Comparison of ENCODE assay signal across 8 cellular contexts in the genomic region with DNA sequence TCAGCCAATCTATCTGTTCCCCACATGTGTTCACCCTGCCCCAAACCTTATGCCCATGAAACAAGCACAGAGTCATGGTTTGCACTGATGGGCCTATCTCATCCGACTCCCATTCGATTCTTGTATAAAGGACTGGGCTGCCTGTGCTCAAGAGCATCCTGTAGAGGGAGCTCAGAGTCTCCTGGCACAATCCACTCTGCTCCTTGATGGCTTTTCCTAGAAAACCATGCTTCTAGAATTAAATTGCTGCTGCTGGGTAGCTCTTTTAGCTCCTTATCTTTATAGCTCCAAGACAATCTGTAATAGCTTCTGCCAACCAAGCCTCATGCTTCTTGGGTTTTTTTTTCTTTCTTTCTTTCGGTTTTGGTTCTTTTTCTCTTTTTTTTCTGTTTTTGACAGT. TPM values are rescaled to one million over a fixed set of nuclear protein-coding genes. Genes with fewer than 3 reads are reported as not detected.
DNase-seq lines count a peak whose midpoint lies in the region; ATAC-seq and TF ChIP-seq lines count a peak whose summit lies in the region.

No MANE protein-coding gene starts in this region.

- H3K4me1 Mint-ChIP-seq in nephron, result peaks cover 6% of the 10 kb centered on the region
- H3K4me1 Mint-ChIP-seq in natural killer cell treated with Interleukin-12 subunit alpha and Interleukin-12 subunit beta and Interleukin-15 and Interleukin-18, amount 100 ng/mL, for 72 hours (ENCODE audit: low read depth in 2 of 2), result peaks cover 7 to 9% of the 10 kb centered on the region in 2 donors
- peaks cover 9 to 10% of the 10 kb centered on the region in 2 donors for H3K4me1 Mint-ChIP-seq in stimulated activated naive B cell treated with anti-CD40 and anti-IgM and Interleukin-4, amounts not matched to agents 10 μg/mL and 1 μg/mL and 100 μg/mL, for 72 hours

- DNase-seq in GM03348 (ENCODE audit: low spot score) (peak; percentile 14), NB4 (ENCODE audit: low read depth) (peak; percentile 50), brain microvascular endothelial cell (no peak)
- no peak for DNase-seq in activated CD4-positive, alpha-beta T cell treated with anti-CD3 and anti-CD28 coated beads for 1 hour
- no peak for DNase-seq in natural killer cell treated with Interleukin-12 subunit alpha and Interleukin-12 subunit beta and Interleukin-15 and Interleukin-18, amount 100 ng/mL, for 72 hours (ENCODE audit: low spot score)
- no peak for DNase-seq in stimulated activated naive B cell treated with anti-CD40 and anti-IgM and Interleukin-4, amounts not matched to agents 10 μg/mL and 1 μg/mL and 100 μg/mL, for 72 hours

- peaks cover 30% of the 10 kb centered on the region for H3K36me3 Mint-ChIP-seq in nephron (ENCODE audit: low read depth)
- H3K36me3 Mint-ChIP-seq in natural killer cell treated with Interleukin-12 subunit alpha and Interleukin-12 subunit beta and Interleukin-15 and Interleukin-18, amount 100 ng/mL, for 72 hours, result peaks cover 15% of the 10 kb centered on the region
- H3K36me3 Mint-ChIP-seq in stimulated activated naive B cell treated with anti-CD40 and anti-IgM and Interleukin-4, amounts not matched to agents 10 μg/mL and 1 μg/mL and 100 μg/mL, for 72 hours, result peaks cover 23 to 44% of the 10 kb centered on the region in 2 donors

- H3K36me3 ChIP-seq in brain microvascular endothelial cell (replicated peaks), result peaks cover 7% of the 10 kb centered on the region

- no peaks in the 10 kb centered on the region for H3K27me3 ChIP-seq in brain microvascular endothelial cell (replicated peaks)

- no peaks in the 10 kb centered on the region for H3K27me3 Mint-ChIP-seq in nephron (ENCODE audit: low read depth)
- no peaks in the 10 kb centered on the region for H3K27me3 Mint-ChIP-seq in natural killer cell treated with Interleukin-12 subunit alpha and Interleukin-12 subunit beta and Interleukin-15 and Interleukin-18, amount 100 ng/mL, for 72 hours
- H3K27me3 Mint-ChIP-seq in stimulated activated naive B cell treated with anti-CD40 and anti-IgM and Interleukin-4, amounts not matched to agents 10 μg/mL and 1 μg/mL and 100 μg/mL, for 72 hours, result no peaks in the 10 kb centered on the region

- no peak overlapping the region for H3K27ac ChIP-seq in brain microvascular endothelial cell

- no peak for TF ChIP-seq POLR2A in NB4 (IDR thresholded peaks at IDR 0.05; ENCODE audit: extremely low read depth, insufficient read length)

- TF ChIP-seq CTCF in NB4 (IDR thresholded peaks at IDR 0.05; ENCODE audit: low read depth, low read length) (peak; percentile 75), brain microvascular endothelial cell (IDR thresholded peaks at IDR 0.05; ENCODE audit: low read depth, low read length, missing control alignments) (peak; percentile 82), nephron (IDR thresholded peaks at IDR 0.05; ENCODE audit: unreplicated experiment in 3 of 3) (peak; percentile 20 to 44 (median 24))

- H3K4me3 ChIP-seq in NB4 (ENCODE audit: low read depth, low read length) (no peak overlapping the region), brain microvascular endothelial cell (ENCODE audit: low read depth, low read length) (no peak overlapping the region)

- no peak overlapping the region for H3K4me3 Mint-ChIP-seq in nephron
- no peak overlapping the region for H3K4me3 Mint-ChIP-seq in natural killer cell treated with Interleukin-12 subunit alpha and Interleukin-12 subunit beta and Interleukin-15 and Interleukin-18, amount 100 ng/mL, for 72 hours
- no peak overlapping the region for H3K4me3 Mint-ChIP-seq in stimulated activated naive B cell treated with anti-CD40 and anti-IgM and Interleukin-4, amounts not matched to agents 10 μg/mL and 1 μg/mL and 100 μg/mL, for 72 hours

- no peaks in the 10 kb centered on the region for H3K9me3 Mint-ChIP-seq in nephron
- H3K9me3 Mint-ChIP-seq in natural killer cell treated with Interleukin-12 subunit alpha and Interleukin-12 subunit beta and Interleukin-15 and Interleukin-18, amount 100 ng/mL, for 72 hours, result no peaks in the 10 kb centered on the region
- H3K9me3 Mint-ChIP-seq in stimulated activated naive B cell treated with anti-CD40 and anti-IgM and Interleukin-4, amounts not matched to agents 10 μg/mL and 1 μg/mL and 100 μg/mL, for 72 hours, result no peaks in the 10 kb centered on the region

- ATAC-seq in GM18861 (IDR thresholded peaks at IDR 0.05; ENCODE audit: unreplicated experiment), result no peak
- ATAC-seq in natural killer cell treated with Interleukin-12 subunit alpha and Interleukin-12 subunit beta and Interleukin-15 and Interleukin-18, amount 100 ng/mL, for 72 hours, result no peak
- ATAC-seq in stimulated activated naive B cell treated with anti-CD40 and anti-IgM and Interleukin-4, amounts not matched to agents 10 μg/mL and 1 μg/mL and 100 μg/mL, for 72 hours (replicated peaks), result no peak

- in situ Hi-C loops in brain microvascular endothelial cell (cut with HindIII; ENCODE audit: low pct_ligation_motif_present, low sequenced_read_pairs), result no loop called here

- H3K27ac Mint-ChIP-seq in nephron, result no peak overlapping the region
- H3K27ac Mint-ChIP-seq in natural killer cell treated with Interleukin-12 subunit alpha and Interleukin-12 subunit beta and Interleukin-15 and Interleukin-18, amount 100 ng/mL, for 72 hours, result no peak overlapping the region
- H3K27ac Mint-ChIP-seq in stimulated activated naive B cell treated with anti-CD40 and anti-IgM and Interleukin-4, amounts not matched to agents 10 μg/mL and 1 μg/mL and 100 μg/mL, for 72 hours, result no peak overlapping the region

RNA-seq across cellular contexts. Expression of gene ZNF19, which starts 9.7 kb away (rescaled TPM):
- total RNA-seq in natural killer cell treated with Interleukin-12 subunit alpha and Interleukin-12 subunit beta and Interleukin-15 and Interleukin-18, amount 100 ng/mL, for 72 hours, result 1 to 10 TPM; 3.4 to 4.4 TPM

RNA-seq across cellular contexts. Expression of gene ZNF23, which starts 17.4 kb away (rescaled TPM):
- 10 to 100 TPM; 10.4 to 13.1 TPM for total RNA-seq in natural killer cell treated with Interleukin-12 subunit alpha and Interleukin-12 subunit beta and Interleukin-15 and Interleukin-18, amount 100 ng/mL, for 72 hours

RNA-seq across cellular contexts. Expression of gene TLE7, which starts 37.6 kb away (rescaled TPM):
- total RNA-seq in natural killer cell treated with Interleukin-12 subunit alpha and Interleukin-12 subunit beta and Interleukin-15 and Interleukin-18, amount 100 ng/mL, for 72 hours, result not detected

RNA-seq across cellular contexts. Expression of gene CHST4, which starts 46.8 kb away (rescaled TPM):
- total RNA-seq in natural killer cell treated with Interleukin-12 subunit alpha and Interleukin-12 subunit beta and Interleukin-15 and Interleukin-18, amount 100 ng/mL, for 72 hours, result not detected

Comparison
In these comparisons a context has a peak if more than half of its experiments do, and no peak if none do; other contexts are left out.
1. DNase-seq: peak in GM03348 (single experiment) and NB4 (single experiment); none in brain microvascular endothelial cell (single experiment), activated CD4-positive, alpha-beta T cell treated with anti-CD3 and anti-CD28 coated beads for 1 hour (single experiment), natural killer cell treated with Interleukin-12 subunit alpha and Interleukin-12 subunit beta and Interleukin-15 and Interleukin-18, amount 100 ng/mL, for 72 hours (single experiment) and stimulated activated naive B cell treated with anti-CD40 and anti-IgM and Interleukin-4, amounts not matched to agents 10 μg/mL and 1 μg/mL and 100 μg/mL, for 72 hours (single experiment).
2. CTCF ChIP-seq: peak in every context shown above with its lines; median percentile 82 in brain microvascular endothelial cell; 75 in NB4; 24 in nephron.